Comparison of ENCODE assay signal across 8 cellular contexts in the genomic region with DNA sequence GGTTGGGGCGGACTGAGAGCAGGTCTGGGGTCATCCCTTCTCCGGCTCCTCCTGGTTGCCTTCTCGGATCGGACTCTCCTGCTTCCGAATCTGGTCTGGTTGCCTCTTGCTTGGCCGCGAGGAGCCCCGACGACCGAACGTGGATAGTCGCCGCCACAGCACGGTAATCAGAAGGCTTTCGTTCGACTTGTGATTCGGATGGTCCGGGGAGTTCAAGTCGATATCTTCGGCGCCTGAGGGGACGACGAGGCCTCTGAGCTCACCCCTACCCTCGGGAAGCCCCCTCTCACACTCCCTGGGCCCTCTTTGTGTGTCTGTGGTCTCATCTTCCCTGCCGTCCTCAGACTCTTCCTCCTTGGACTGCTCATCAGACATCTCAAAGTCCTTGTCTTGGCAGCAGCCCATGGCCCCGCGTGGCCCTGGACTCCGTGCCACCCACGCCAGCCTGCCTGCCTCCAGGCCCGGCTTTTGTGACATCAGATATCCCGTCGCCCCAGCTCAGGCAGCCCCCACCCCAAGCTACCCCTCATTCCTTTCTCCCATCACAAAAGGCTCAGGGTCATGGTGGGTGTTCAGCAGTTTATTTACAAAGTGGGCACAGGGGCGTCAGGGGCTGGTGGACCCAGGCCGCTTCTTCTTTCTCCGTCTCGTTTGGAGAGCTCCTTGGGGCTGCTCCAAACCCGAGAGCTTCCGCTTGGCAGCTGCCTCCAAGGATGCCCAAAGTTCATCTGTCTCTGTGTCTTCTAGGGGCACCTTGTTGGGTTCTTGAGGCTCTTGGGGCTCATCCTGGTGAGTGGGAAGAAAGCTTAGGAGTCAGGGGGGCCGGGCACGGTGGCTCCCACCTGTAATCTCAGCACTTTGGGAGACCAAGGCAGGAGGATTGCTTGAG. TPM values are rescaled to one million over a fixed set of nuclear protein-coding genes. Genes with fewer than 3 reads are reported as not detected.
DNase-seq lines count a peak whose midpoint lies in the region; ATAC-seq and TF ChIP-seq lines count a peak whose summit lies in the region.

TEX54 (minus strand) TSS at position 496 of the 889 bp plus-strand sequence.

- DNase-seq in T-helper 1 cell (no peak), right atrium auricular region (ENCODE audit: low spot score) (no peak), sciatic nerve (ENCODE audit: low spot score) (peak; percentile 69), pons (ENCODE audit: low spot score) (no peak)
- DNase-seq in activated T-cell treated with anti-CD3 and anti-CD28 coated beads, Interleukin-2, amount 50 U/mL, for 72 hours = no peak
- no peak for DNase-seq in effector CD4-positive, alpha-beta T cell

- TF ChIP-seq CTCF in right atrium auricular region (IDR thresholded peaks at IDR 0.05) = no peak

- H3K36me3 ChIP-seq in right atrium auricular region = peaks cover 28% of the 10 kb centered on the region

- H3K4me1 Mint-ChIP-seq in T-helper 1 cell treated with Interleukin-12 subunit alpha and Interleukin-12 subunit beta and Interleukin-4 antibody, amounts not matched to agents 30 μg/mL and 1 μg/mL, for 36 hours (ENCODE audit: low read depth) = peaks cover 35% of the 10 kb centered on the region
- peaks cover 47% of the 10 kb centered on the region for H3K4me1 Mint-ChIP-seq in activated T-cell treated with anti-CD3 and anti-CD28 coated beads, Interleukin-2, amount 50 U/mL, for 72 hours (ENCODE audit: low read depth)

- H3K27ac Mint-ChIP-seq in T-helper 1 cell treated with Interleukin-12 subunit alpha and Interleukin-12 subunit beta and Interleukin-4 antibody, amounts not matched to agents 30 μg/mL and 1 μg/mL, for 36 hours = peak within 1 kb of the TSS; percentile 99
- H3K27ac Mint-ChIP-seq in activated T-cell treated with anti-CD3 and anti-CD28 coated beads, Interleukin-2, amount 50 U/mL, for 72 hours = peak within 1 kb of the TSS; percentile 96

- no peaks in the 10 kb centered on the region for H3K27me3 ChIP-seq in right atrium auricular region

- H3K4me3 Mint-ChIP-seq in T-helper 1 cell treated with Interleukin-12 subunit alpha and Interleukin-12 subunit beta and Interleukin-4 antibody, amounts not matched to agents 30 μg/mL and 1 μg/mL, for 36 hours = peak within 1 kb of the TSS; percentile 91
- H3K4me3 Mint-ChIP-seq in activated T-cell treated with anti-CD3 and anti-CD28 coated beads, Interleukin-2, amount 50 U/mL, for 72 hours = peak within 1 kb of the TSS; percentile 87 to 100

- H3K4me1 ChIP-seq in right atrium auricular region = peaks cover 0 to 40% of the 10 kb centered on the region in 2 donors

- H3K4me3 ChIP-seq in right atrium auricular region = peak within 1 kb of the TSS; percentile 92 to 93

- no peaks in the 10 kb centered on the region for H3K9me3 ChIP-seq in right atrium auricular region

- intact Hi-C loops in sciatic nerve (cut with DNase I) = no loop called here

- H3K9me3 Mint-ChIP-seq in T-helper 1 cell treated with Interleukin-12 subunit alpha and Interleukin-12 subunit beta and Interleukin-4 antibody, amounts not matched to agents 30 μg/mL and 1 μg/mL, for 36 hours = no peaks in the 10 kb centered on the region
- H3K9me3 Mint-ChIP-seq in activated T-cell treated with anti-CD3 and anti-CD28 coated beads, Interleukin-2, amount 50 U/mL, for 72 hours = no peaks in the 10 kb centered on the region

- peaks cover 36% of the 10 kb centered on the region for H3K36me3 Mint-ChIP-seq in T-helper 1 cell treated with Interleukin-12 subunit alpha and Interleukin-12 subunit beta and Interleukin-4 antibody, amounts not matched to agents 30 μg/mL and 1 μg/mL, for 36 hours (ENCODE audit: low read depth)
- peaks cover 8 to 23% of the 10 kb centered on the region in 2 donors for H3K36me3 Mint-ChIP-seq in activated T-cell treated with anti-CD3 and anti-CD28 coated beads, Interleukin-2, amount 50 U/mL, for 72 hours (ENCODE audit: insufficient read depth in 2 of 2)

- H3K27me3 Mint-ChIP-seq in T-helper 1 cell treated with Interleukin-12 subunit alpha and Interleukin-12 subunit beta and Interleukin-4 antibody, amounts not matched to agents 30 μg/mL and 1 μg/mL, for 36 hours (ENCODE audit: low read depth) = no peaks in the 10 kb centered on the region
- H3K27me3 Mint-ChIP-seq in activated T-cell treated with anti-CD3 and anti-CD28 coated beads, Interleukin-2, amount 50 U/mL, for 72 hours (ENCODE audit: low read depth) = no peaks in the 10 kb centered on the region

- ATAC-seq in HG03097 (IDR thresholded peaks at IDR 0.05; ENCODE audit: low FRiP score, unreplicated experiment) (peak; percentile 4), sciatic nerve (peak; percentile 3)
- no peak for ATAC-seq in activated T-cell treated with anti-CD3 and anti-CD28 coated beads, Interleukin-2, amount 50 U/mL, for 72 hours (replicated peaks in 1 of 2)

- H3K27ac ChIP-seq in right atrium auricular region = peak within 1 kb of the TSS; percentile 96 to 98

RNA-seq across cellular contexts. Expression of gene TEX54, which starts in this region (rescaled TPM):
- 1 to 10 TPM in 1 of 2 donors, under 1 TPM in 1; 0.77 to 1.5 TPM for total RNA-seq in activated T-cell treated with anti-CD3 and anti-CD28 coated beads, Interleukin-2, amount 50 U/mL, for 72 hours
- total RNA-seq in right atrium auricular region (not detected), sciatic nerve (not detected)

Comparison
In these comparisons a context has a peak if more than half of its experiments do, and no peak if none do; other contexts are left out.
1. Peak in DNase-seq and ATAC-seq in sciatic nerve; RNA of the gene not detected or under 1 TPM.